18 cellular contexts compared by ENCODE assay signal in genomic region chr18:76401496-76401895, GRCh38.
DNase-seq lines count a peak whose midpoint lies in the region; ATAC-seq, FAIRE-seq and TF ChIP-seq lines count a peak whose summit lies in the region.
"Had no signal": no experiment of that assay in that cellular context is flagged by ENCODE, and none has a peak within 500 bp of the region (broad histone marks: within the 10 kb centered on the region; RNA-seq: fewer than 3 reads in every experiment).

No MANE protein-coding gene starts in this region.

- WGBS in pancreas, 2 donors: 86 to 90% methylated on average over 25 of the region's 25 CpGs

- H3K9me3 ChIP-seq in Panc1 (ENCODE audit: control insufficient read depth, insufficient read depth, low read depth, low read length): no peaks in the 10 kb centered on the region
- no peaks in the 10 kb centered on the region for H3K9me3 ChIP-seq in upper lobe of right lung
- no peaks in the 10 kb centered on the region for H3K9me3 ChIP-seq in pancreas
- no peaks in the 10 kb centered on the region for H3K9me3 ChIP-seq in tibial artery
- H3K9me3 ChIP-seq: heart right ventricle had no signal

- TF ChIP-seq CTCF in Panc1 (IDR thresholded peaks at IDR 0.05) (no peak), upper lobe of right lung (IDR thresholded peaks at IDR 0.05) (no peak), pancreas (IDR thresholded peaks at IDR 0.05) (no peak), tibial artery (IDR thresholded peaks at IDR 0.05) (no peak)

- CTCF ChIA-PET in Panc1 (lab: Charles Lee): interaction anchor here (0.5 to 0.7 kb wide), 4 partner anchors 258 to 1188 kb away, joined by 3 to 6 read pairs (median 3); no protein-coding TSS in a partner anchor

- POLR2A ChIA-PET in Panc1 (lab: Charles Lee): no interaction called here

- H3K4me3 ChIP-seq in Panc1 (ENCODE audit: low read depth in 2 of 2, low read length in 2 of 2): no peak overlapping the region
- H3K4me3 ChIP-seq in upper lobe of right lung: no peak overlapping the region
- H3K4me3 ChIP-seq in pancreas: no peak overlapping the region
- no peak overlapping the region for H3K4me3 ChIP-seq in tibial artery
- H3K4me3 ChIP-seq: dorsolateral prefrontal cortex, heart right ventricle had no signal

- no TSS peak for BruUV-seq in Panc1 (replicated peaks; lab: Mats Ljungman, UMichigan)

- no peak for FAIRE-seq in pancreas (lab: Jason Lieb, UNC)
- FAIRE-seq: bronchial epithelial cell, GM18507 had no signal

- in situ Hi-C loops in Panc1 (cut with HindIII; ENCODE audit: low pct_unique_long_range_greater_than_20kb, low sequenced_read_pairs): no loop called here

- H3K36me3 ChIP-seq in Panc1 (ENCODE audit: control insufficient read depth, insufficient read depth, low read length) (no peaks in the 10 kb centered on the region), upper lobe of right lung (no peaks in the 10 kb centered on the region), pancreas (no peaks in the 10 kb centered on the region), tibial artery (no peaks in the 10 kb centered on the region)

- H3K4me1 ChIP-seq in Panc1 (ENCODE audit: control insufficient read depth, insufficient read depth, low read length): 0 out of 2 replicates have a peak, but pooled peaks cover 5% of the 10 kb centered on the region
- peaks cover 6% of the 10 kb centered on the region for H3K4me1 ChIP-seq in upper lobe of right lung
- H3K4me1 ChIP-seq in pancreas: no peaks in the 10 kb centered on the region
- no peaks in the 10 kb centered on the region for H3K4me1 ChIP-seq in tibial artery

- ATAC-seq in Panc1 (peak; percentile 34; the same call in 1 of the 2 replicates), upper lobe of right lung (peak; percentile 65), pancreas (no peak)
- ATAC-seq: activated CD8-positive, alpha-beta T cell treated with anti-CD3 and anti-CD28 coated beads for 36 hours had no signal

- H3K27me3 ChIP-seq in Panc1 (ENCODE audit: control insufficient read depth, insufficient read depth, low read length): no peaks in the 10 kb centered on the region
- no peaks in the 10 kb centered on the region for H3K27me3 ChIP-seq in upper lobe of right lung
- no peaks in the 10 kb centered on the region for H3K27me3 ChIP-seq in pancreas
- no peaks in the 10 kb centered on the region for H3K27me3 ChIP-seq in tibial artery
- H3K27me3 ChIP-seq: dorsolateral prefrontal cortex, heart right ventricle had no signal

- intact Hi-C loops in Panc1 (cut with micrococcal nuclease; ENCODE audit: unreplicated experiment): no loop called here
- intact Hi-C loops in upper lobe of right lung (cut with DNase I): loop anchor here (10.0 kb wide), 1 partner anchor 303 kb away; no protein-coding TSS in a partner anchor
- intact Hi-C loops in pancreas (cut with DNase I): loop anchor here (5.0 to 10.0 kb wide), 4 partner anchors 223 to 306 kb away; no protein-coding TSS in a partner anchor
- intact Hi-C loops in tibial artery (cut with DNase I; ENCODE audit: low total_unique reads): loop anchor here (5.0 kb wide), 1 partner anchor 221 kb away; no protein-coding TSS in a partner anchor

- H3K27ac ChIP-seq in Panc1 (ENCODE audit: low read length): no peak overlapping the region
- H3K27ac ChIP-seq in upper lobe of right lung: no peak overlapping the region
- H3K27ac ChIP-seq in pancreas: no peak overlapping the region
- no peak overlapping the region for H3K27ac ChIP-seq in tibial artery
- H3K27ac ChIP-seq: dorsolateral prefrontal cortex, VCaP had no signal

- DNase-seq in activated effector memory CD4-positive, alpha-beta T cell treated with anti-CD3 and anti-CD28 coated beads, Interleukin-2, amount 50 U/mL, for 16 hours: peak; percentile 51
- no peak for DNase-seq in activated effector memory CD4-positive, alpha-beta T cell treated with Interleukin-2 at 50 U/mL for 16 hours
- no peak for DNase-seq in Panc1 (ENCODE audit: low read depth, low spot score)
- peak; percentile 70 for DNase-seq in islet precursor cell
- DNase-seq in upper lobe of right lung: no peak
- DNase-seq in pancreas: no peak
- DNase-seq in NCI-H748 treated with DMSO at 0.1 percent for 48 hours (lab: John Stamatoyannopoulos, UW): no peak
- DNase-seq in tibial artery: no peak
- DNase-seq: activated CD8-positive, alpha-beta T cell treated with anti-CD3 and anti-CD28 coated beads for 36 hours; CD4-positive, CD25-positive, alpha-beta regulatory T cell; DMS79; dorsolateral prefrontal cortex; heart right ventricle; mesendoderm; NCI-H2029 had no signal

Comparison
In these comparisons a context has a peak if more than half of its experiments do, and no peak if none do; other contexts are left out.
1. DNase-seq: peak in activated effector memory CD4-positive, alpha-beta T cell treated with anti-CD3 and anti-CD28 coated beads, Interleukin-2, amount 50 U/mL, for 16 hours (single experiment) and islet precursor cell (single experiment); none in activated effector memory CD4-positive, alpha-beta T cell treated with Interleukin-2 at 50 U/mL for 16 hours (single experiment), Panc1 (single experiment), upper lobe of right lung (single experiment), pancreas (0 of 6), NCI-H748 treated with DMSO at 0.1 percent for 48 hours (single experiment) and tibial artery (0 of 2).
2. ATAC-seq: peak in Panc1 (single experiment) and upper lobe of right lung (single experiment); none in pancreas (0 of 4).